8 cellular contexts compared by ENCODE assay signal in the genomic region with DNA sequence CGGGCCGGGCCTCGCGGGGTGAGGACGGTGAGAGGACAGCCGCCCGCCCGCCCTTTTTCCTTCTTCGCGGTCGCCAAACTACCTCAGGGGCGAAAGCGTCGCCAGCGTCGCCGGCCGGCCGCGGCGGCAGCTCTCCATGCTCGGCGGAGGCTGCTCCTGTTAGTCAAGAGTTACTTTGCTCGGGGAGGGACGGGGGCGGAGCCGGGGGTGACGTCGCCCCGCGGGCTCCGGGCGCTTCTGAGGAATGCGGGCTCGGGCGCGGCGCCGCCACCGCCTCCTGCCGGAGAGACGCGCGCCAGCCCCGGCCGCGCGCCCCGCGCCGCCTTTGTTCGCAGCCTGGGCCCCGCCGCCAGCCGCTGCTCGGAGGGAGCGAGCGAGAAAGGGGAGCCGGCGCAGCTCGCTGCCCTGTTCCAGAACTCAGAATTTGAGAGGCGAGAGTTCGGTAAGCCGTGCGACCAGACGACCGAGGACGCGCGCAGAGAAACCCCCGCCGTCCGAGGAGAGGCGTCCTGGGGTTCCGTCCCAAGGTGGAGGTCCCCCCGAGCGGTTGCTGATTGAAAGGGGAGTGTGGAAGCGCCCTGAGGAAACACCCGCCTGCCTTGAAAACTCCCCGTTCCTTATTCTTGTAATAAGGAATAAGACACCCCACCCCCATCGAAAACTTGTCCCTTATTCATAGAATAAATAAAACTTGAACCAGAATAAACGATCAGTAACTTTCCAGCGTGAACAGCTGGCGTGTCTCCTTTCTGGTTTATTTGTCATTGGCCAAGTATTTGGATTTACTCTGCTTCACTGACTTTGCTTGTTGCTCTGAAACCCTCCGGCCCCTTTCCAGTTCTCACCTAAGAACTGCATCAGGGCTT. TPM values are rescaled to one million over a fixed set of nuclear protein-coding genes. Genes with fewer than 3 reads are reported as not detected.
A peak's percentile ranks its signal among the peaks of the same experiment; 100 is the strongest.
DNase-seq lines count a peak whose midpoint lies in the region; ATAC-seq, FAIRE-seq and TF ChIP-seq lines count a peak whose summit lies in the region.

A gene (minus strand): TSS at position 164 of the 866 bp plus-strand sequence. CDS start 241 bp downstream, outside the sequence.

- peak within 1 kb of the TSS; percentile 88 for H3K56ac ChIP-seq in H1 (replicated peaks; ENCODE audit: insufficient read length, low read depth, low read length)

- peak; percentile 98 for TF ChIP-seq POLR2A in H1 (IDR thresholded peaks at IDR 0.05; ENCODE audit: control extremely low read depth in 1 of 2, low read depth in 2 of 2, low read length in 2 of 2)

- H3K27ac ChIP-seq in AG04450 (ENCODE audit: low read depth, low read length) (peak within 1 kb of the TSS; percentile 99), H1 (ENCODE audit: low read depth, low read length) (peak within 1 kb of the TSS; percentile 88)

- peaks cover 21% of the 10 kb centered on the region for H3K4me1 Mint-ChIP-seq in activated CD8-positive, alpha-beta memory T cell treated with anti-CD3 and anti-CD28 coated beads, Interleukin-2, amount 10 ng/mL, durations not matched to agents 7 days and 5 days
- H3K4me1 Mint-ChIP-seq in memory B cell, result peaks cover 14% of the 10 kb centered on the region

- H4K20me1 ChIP-seq in H1 (replicated peaks in 1 of 2; ENCODE audit: control insufficient read depth in 1 of 2, insufficient read depth in 2 of 2, low read length in 2 of 2), result peaks cover 9 to 10% of the 10 kb centered on the region in 2 experiments

- no peak for TF ChIP-seq EP300 in H1 (IDR thresholded peaks at IDR 0.05; ENCODE audit: borderline replicate concordance in 1 of 2, low read depth in 2 of 2, low read length in 2 of 2)

- H2BK120ac ChIP-seq in H1 (replicated peaks; ENCODE audit: low read depth, low read length), result peak within 1 kb of the TSS; percentile 50

- H3K4me1 ChIP-seq in H1 (replicated peaks in 1 of 4; ENCODE audit: control insufficient read depth in 3 of 4, insufficient read depth in 4 of 4, low read length in 3 of 4), result peaks cover 0 to 7% (median 3%) of the 10 kb centered on the region in 4 experiments; a peak in 3 of 7 replicates

- H3K23ac ChIP-seq in H1 (ENCODE audit: insufficient read length), result no peak within 1 kb of the TSS

- H3K79me2 ChIP-seq in H1 (ENCODE audit: control insufficient read depth in 1 of 2, insufficient read depth in 2 of 2, low read length in 2 of 2), result peaks cover 5 to 33% of the 10 kb centered on the region in 2 experiments; a peak in 3 of 4 replicates

- H3K27me3 Mint-ChIP-seq in activated CD8-positive, alpha-beta memory T cell treated with anti-CD3 and anti-CD28 coated beads, Interleukin-2, amount 10 ng/mL, durations not matched to agents 7 days and 5 days, result peaks cover 73% of the 10 kb centered on the region
- H3K27me3 Mint-ChIP-seq in memory B cell, result peaks cover 16% of the 10 kb centered on the region

- DNase-seq in AG04450 (ENCODE audit: low read depth, low spot score) (peak; percentile 68), NCI-H446 treated with DMSO at 0.1 percent for 48 hours (lab: John Stamatoyannopoulos, UW) (peak; percentile 90), H1 (ENCODE audit: low read depth in 1 of 2, low spot score in 2 of 2) (peak; percentile 77 to 94), memory B cell (ENCODE audit: low spot score in 2 of 2) (peak in 1 of 2 donors; percentile 22)
- DNase-seq in activated CD8-positive, alpha-beta memory T cell treated with anti-CD3 and anti-CD28 coated beads, Interleukin-2, amount 10 ng/mL, durations not matched to agents 7 days and 5 days, result peak; percentile 90
- peak; percentile 71 for DNase-seq in stimulated activated CD8-positive, alpha-beta memory T cell treated with anti-CD3 and anti-CD28 coated beads, Interleukin-12 subunit alpha, Interleukin-12 subunit beta, amount 100 ng/mL, for 1 hour (ENCODE audit: low read depth)

- peak within 1 kb of the TSS; percentile 95 for H4K5ac ChIP-seq in H1 (ENCODE audit: insufficient read length, low read depth, low read length)

- peak within 1 kb of the TSS; percentile 74 for H2BK5ac ChIP-seq in H1 (ENCODE audit: low read depth, low read length)

- H2BK12ac ChIP-seq in H1 (ENCODE audit: low read depth, low read length), result peak within 1 kb of the TSS; percentile 85; the same call in 1 of the 2 replicates

- peaks cover 4% of the 10 kb centered on the region; the same call in 1 of the 2 replicates for H3K79me1 ChIP-seq in H1 (ENCODE audit: low read depth, low read length)

- POLR2A ChIA-PET in AG04450 (lab: Yijun Ruan, JAX), result interaction anchor here (0.6 to 1.8 kb wide), 10 partner anchors 12 to 734 kb away, joined by 3 to 9 read pairs (median 4); no protein-coding TSS in a partner anchor
- POLR2A ChIA-PET in H1 (lab: Charles Lee; ENCODE audit: partially characterized antibody), result interaction anchor here (1.0 to 2.0 kb wide), 16 partner anchors 9 to 712 kb away, joined by 3 to 9 read pairs (median 4); no protein-coding TSS in a partner anchor

- H2BK15ac ChIP-seq in H1 (ENCODE audit: low read length), result peak within 1 kb of the TSS; percentile 23; the same call in 1 of the 2 replicates

- H3K36me3 Mint-ChIP-seq in activated CD8-positive, alpha-beta memory T cell treated with anti-CD3 and anti-CD28 coated beads, Interleukin-2, amount 10 ng/mL, durations not matched to agents 7 days and 5 days, result no peaks in the 10 kb centered on the region
- H3K36me3 Mint-ChIP-seq in memory B cell, result no peaks in the 10 kb centered on the region

- peak; percentile 17 to 40; a peak in 3 of 4 replicates for TF ChIP-seq RAD21 in H1 (IDR thresholded peaks at IDR 0.05 in 1 of 2, conservative IDR thresholded peaks at IDR 0.05 in 1 of 2; ENCODE audit: low read depth in 2 of 2, low read length in 2 of 2)

- peak within 1 kb of the TSS; percentile 75 for H3K27ac Mint-ChIP-seq in activated CD8-positive, alpha-beta memory T cell treated with anti-CD3 and anti-CD28 coated beads, Interleukin-2, amount 10 ng/mL, durations not matched to agents 7 days and 5 days
- no peak within 1 kb of the TSS for H3K27ac Mint-ChIP-seq in memory B cell

- H3K4me3 Mint-ChIP-seq in activated CD8-positive, alpha-beta memory T cell treated with anti-CD3 and anti-CD28 coated beads, Interleukin-2, amount 10 ng/mL, durations not matched to agents 7 days and 5 days, result peak within 1 kb of the TSS; percentile 86
- H3K4me3 Mint-ChIP-seq in memory B cell, result peak within 1 kb of the TSS; percentile 87

- H3K9ac ChIP-seq in H1 (replicated peaks in 1 of 4; ENCODE audit: extremely low read depth in 1 of 4, low read depth in 3 of 4, low read length in 3 of 4), result peak within 1 kb of the TSS; percentile 88 to 92 (median 90)

- no peak within 1 kb of the TSS for H2AK5ac ChIP-seq in H1 (ENCODE audit: low read depth, low read length)

- peak within 1 kb of the TSS; percentile 91 for H4K91ac ChIP-seq in H1 (replicated peaks; ENCODE audit: insufficient read length, low read length)

- CTCF ChIA-PET in AG04450 (lab: Charles Lee), result interaction anchor here (0.6 to 1.4 kb wide), 16 partner anchors 9 to 1032 kb away, joined by 3 to 4 read pairs (median 3); no protein-coding TSS in a partner anchor
- CTCF ChIA-PET in activated CD8-positive, alpha-beta memory T cell treated with anti-CD3 and anti-CD28 coated beads, Interleukin-2, amount 10 ng/mL, durations not matched to agents 7 days and 5 days (lab: Charles Lee), result interaction anchor here (0.8 to 1.6 kb wide), 3 partner anchors 22 to 666 kb away, joined by 3 to 4 read pairs (median 3); no protein-coding TSS in a partner anchor
- CTCF ChIA-PET in H1 (lab: Charles Lee; ENCODE audit: partially characterized antibody), result interaction anchor here (0.8 to 2.1 kb wide), 5 partner anchors 26 to 665 kb away, joined by 3 to 9 read pairs (median 3); no protein-coding TSS in a partner anchor

- H3K14ac ChIP-seq in H1 (ENCODE audit: insufficient read length), result no peak within 1 kb of the TSS

- H3K23me2 ChIP-seq in H1 (ENCODE audit: low read depth, low read length), result peaks cover 9% of the 10 kb centered on the region

- peak within 1 kb of the TSS; percentile 98; the same call in 1 of the 2 replicates for H4K8ac ChIP-seq in H1 (ENCODE audit: extremely low read depth, insufficient read depth, low read length)

- ATAC-seq in GM18861 (IDR thresholded peaks at IDR 0.05; ENCODE audit: unreplicated experiment), result peak; percentile 81
- peak; percentile 84 for ATAC-seq in HG03066 (IDR thresholded peaks at IDR 0.05; ENCODE audit: low read depth, unreplicated experiment)
- peak; percentile 94 for ATAC-seq in activated CD8-positive, alpha-beta memory T cell treated with anti-CD3 and anti-CD28 coated beads, Interleukin-2, amount 10 ng/mL, durations not matched to agents 7 days and 5 days
- ATAC-seq in memory B cell (ENCODE audit: low read depth), result peak; percentile 83

- H3K9me3 ChIP-seq in AG04450 (ENCODE audit: control insufficient read depth, insufficient read depth, low read length) (no peaks in the 10 kb centered on the region), H1 (ENCODE audit: insufficient read depth in 2 of 2, low read depth in 1 of 2, low read length in 1 of 2) (no peaks in the 10 kb centered on the region)

- FAIRE-seq in H1 (lab: Jason Lieb, UNC), result no peak

- H3K36me3 ChIP-seq in H1 (ENCODE audit: control insufficient read depth in 2 of 4, insufficient read depth in 4 of 4, low read length in 3 of 4), result no peaks in the 10 kb centered on the region

- TF ChIP-seq CTCF in AG04450 (IDR thresholded peaks at IDR 0.05; ENCODE audit: low read depth, low read length) (peak; percentile 31; the same call in 1 of the 2 replicates), H1 (IDR thresholded peaks at IDR 0.05; ENCODE audit: control extremely low read depth in 1 of 3, insufficient read depth in 1 of 3, low read depth in 1 of 3, low read length in 3 of 3) (peak; percentile 40 to 54 (median 51))

- peak within 1 kb of the TSS; percentile 84 for H3K4ac ChIP-seq in H1 (replicated peaks; ENCODE audit: insufficient read length, low read depth, low read length)

- H3K4me3 ChIP-seq in AG04450 (ENCODE audit: low read depth, low read length), result peak within 1 kb of the TSS; percentile 89
- peak within 1 kb of the TSS; percentile 88 to 96 (median 92) for H3K4me3 ChIP-seq in H1 (ENCODE audit: extremely low read depth in 1 of 4, insufficient read depth in 2 of 4, low read depth in 3 of 4, low read length in 4 of 4)

- no peak within 1 kb of the TSS for H2BK20ac ChIP-seq in H1 (ENCODE audit: low read length)

- H3K18ac ChIP-seq in H1 (ENCODE audit: extremely low read depth, low read length), result peak within 1 kb of the TSS; percentile 91

- 2% methylated on average over 34 of the region's 85 CpGs; no CpG with 5 or more reads in 1 of the 2 experiments for WGBS in H1 (ENCODE audit: extremely low coverage in 1 of 2, insufficient coverage in 1 of 2, insufficient read length in 1 of 2, insufficient replicate concordance in 2 of 2, low coverage in 1 of 2, low lambda C conversion rate in 2 of 2, missing lambda C conversion rate in 1 of 2), 2 experiments

- H3K27me3 ChIP-seq in AG04450 (ENCODE audit: control insufficient read depth, insufficient read depth, low read length) (no peaks in the 10 kb centered on the region), H1 (replicated peaks in 1 of 4; ENCODE audit: control insufficient read depth in 3 of 4, extremely low read depth in 1 of 4, insufficient read depth in 3 of 4, low read length in 3 of 4) (no peaks in the 10 kb centered on the region; a peak in 1 of 7 replicates)

- peak within 1 kb of the TSS; percentile 95 to 99 for H3K4me2 ChIP-seq in H1 (ENCODE audit: insufficient read depth in 1 of 2, low read depth in 2 of 2, low read length in 2 of 2)

- H3K9me3 Mint-ChIP-seq in activated CD8-positive, alpha-beta memory T cell treated with anti-CD3 and anti-CD28 coated beads, Interleukin-2, amount 10 ng/mL, durations not matched to agents 7 days and 5 days (ENCODE audit: low read depth), result no peaks in the 10 kb centered on the region
- H3K9me3 Mint-ChIP-seq in memory B cell, result no peaks in the 10 kb centered on the region

- peak within 1 kb of the TSS; percentile 92; the same call in 1 of the 2 replicates for H2AFZ ChIP-seq in H1 (ENCODE audit: low read length)

RNA-seq across cellular contexts. Expression of the gene that starts here (rescaled TPM):
- 37.8 and 53.7 TPM in 2 replicates for polyA plus RNA-seq in AG04450 (2011; rRNA removed)
- 95.3 and 115 TPM in 2 replicates for polyA minus RNA-seq in AG04450 (2011; rRNA and poly(A)+ RNA removed)
- total RNA-seq in activated CD8-positive, alpha-beta memory T cell treated with anti-CD3 and anti-CD28 coated beads, Interleukin-2, amount 10 ng/mL, durations not matched to agents 7 days and 5 days, result 1 to 10 TPM; 2.6 to 7.8 TPM
- 47.3 and 52.1 TPM in 2 replicates for total RNA-seq in H1 (2021; fragmentation: NEBNext Ultra II Directional; extraction: Animal tissue kit (Norgen Biotek cat#: 25700))
- 11.4 and 24.4 TPM in 2 replicates for polyA plus RNA-seq in H1 (2011; rRNA removed)
- polyA plus RNA-seq in H1 (2011; cell fraction: cytosol; rRNA removed), result 12.5 TPM
- 29.1 TPM for polyA plus RNA-seq in H1 (2011; cell fraction: nucleus; rRNA removed)
- 18.7 to 30.5 TPM (median 25.7 TPM) in 4 replicates for polyA plus RNA-seq in H1 (2012, experiment 1 of 2)
- polyA plus RNA-seq in H1 (2012, experiment 2 of 2), result 2.5 TPM
- 47.8 TPM for polyA plus RNA-seq in H1 (2013, experiment 1 of 2)
- 49.2 TPM for polyA plus RNA-seq in H1 (2013, experiment 2 of 2)
- 54.1 and 78.8 TPM in 2 replicates for polyA minus RNA-seq in H1 (2011; rRNA and poly(A)+ RNA removed)
- polyA minus RNA-seq in H1 (2011; cell fraction: cytosol; rRNA and poly(A)+ RNA removed), result 31.4 TPM
- 292 TPM for polyA minus RNA-seq in H1 (2011; cell fraction: nucleus; rRNA and poly(A)+ RNA removed)
